In genomic region chr14:60721331-60722162, GRCh38 we compare ENCODE assay signal across 2 cellular contexts.
A peak's percentile ranks its signal among the peaks of the same experiment; 100 is the strongest.
TF ChIP-seq lines count a peak whose summit lies in the region.

No MANE protein-coding gene starts in this region.

TF ChIP-seq in HCT116, 20 proteins besides CTCF, POLR2A, EP300 and RAD21:
- no peak for TF ChIP-seq SIN3A (IDR thresholded peaks at IDR 0.05; ENCODE audit: low read depth)
- TF ChIP-seq JUND (IDR thresholded peaks at IDR 0.05): peak; percentile 43
- TF ChIP-seq SP1 (IDR thresholded peaks at IDR 0.05; ENCODE audit: low read depth): peak; percentile 31; the same call in 1 of the 2 replicates
- TF ChIP-seq CBX3 (IDR thresholded peaks at IDR 0.05; ENCODE audit: low read depth): no peak
- TF ChIP-seq EZH2phosphoT487 (IDR thresholded peaks at IDR 0.05; ENCODE audit: borderline replicate concordance): no peak
- TF ChIP-seq MAX (IDR thresholded peaks at IDR 0.05): peak; percentile 46
- peak; percentile 50 for TF ChIP-seq FOSL1 (IDR thresholded peaks at IDR 0.05; ENCODE audit: low read depth)
- TF ChIP-seq CEBPB (IDR thresholded peaks at IDR 0.05; ENCODE audit: low read depth): no peak
- peak; percentile 28; the same call in 1 of the 2 replicates for TF ChIP-seq EGR1 (IDR thresholded peaks at IDR 0.05; ENCODE audit: low read depth)
- no peak for TF ChIP-seq ZFX (IDR thresholded peaks at IDR 0.05)
- peak; percentile 99 for TF ChIP-seq TCF7L2 (IDR thresholded peaks at IDR 0.05; ENCODE audit: borderline replicate concordance, extremely low read depth, insufficient read depth, insufficient read length)

TF ChIP-seq in K562, 482 proteins besides CTCF, POLR2A, EP300 and RAD21:
- TF ChIP-seq, protein P1, sequence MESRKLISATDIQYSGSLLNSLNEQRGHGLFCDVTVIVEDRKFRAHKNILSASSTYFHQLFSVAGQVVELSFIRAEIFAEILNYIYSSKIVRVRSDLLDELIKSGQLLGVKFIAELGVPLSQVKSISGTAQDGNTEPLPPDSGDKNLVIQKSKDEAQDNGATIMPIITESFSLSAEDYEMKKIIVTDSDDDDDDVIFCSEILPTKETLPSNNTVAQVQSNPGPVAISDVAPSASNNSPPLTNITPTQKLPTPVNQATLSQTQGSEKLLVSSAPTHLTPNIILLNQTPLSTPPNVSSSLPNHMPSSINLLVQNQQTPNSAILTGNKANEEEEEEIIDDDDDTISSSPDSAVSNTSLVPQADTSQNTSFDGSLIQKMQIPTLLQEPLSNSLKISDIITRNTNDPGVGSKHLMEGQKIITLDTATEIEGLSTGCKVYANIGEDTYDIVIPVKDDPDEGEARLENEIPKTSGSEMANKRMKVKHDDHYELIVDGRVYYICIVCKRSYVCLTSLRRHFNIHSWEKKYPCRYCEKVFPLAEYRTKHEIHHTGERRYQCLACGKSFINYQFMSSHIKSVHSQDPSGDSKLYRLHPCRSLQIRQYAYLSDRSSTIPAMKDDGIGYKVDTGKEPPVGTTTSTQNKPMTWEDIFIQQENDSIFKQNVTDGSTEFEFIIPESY (CRISPR knock-in tag; IDR thresholded peaks at IDR 0.05): peak; percentile 97
- TF ChIP-seq NR1H2 (CRISPR knock-in tag; IDR thresholded peaks at IDR 0.05) (no peak), HNRNPL (IDR thresholded peaks at IDR 0.05; ENCODE audit: low read depth, low read length) (peak; percentile 37; the same call in 1 of the 2 replicates), ZNF699 (CRISPR knock-in tag; IDR thresholded peaks at IDR 0.05; ENCODE audit: insufficient replicate concordance) (no peak), RBFOX2 (IDR thresholded peaks at IDR 0.05; ENCODE audit: low read depth, low read length) (0 out of 2 replicates have a peak, but pooled peaks have one; percentile 4)
TF ChIP-seq in K562: peak in this region for 3.
